Comparison of ENCODE assay signal across 22 cellular contexts in the genomic region with DNA sequence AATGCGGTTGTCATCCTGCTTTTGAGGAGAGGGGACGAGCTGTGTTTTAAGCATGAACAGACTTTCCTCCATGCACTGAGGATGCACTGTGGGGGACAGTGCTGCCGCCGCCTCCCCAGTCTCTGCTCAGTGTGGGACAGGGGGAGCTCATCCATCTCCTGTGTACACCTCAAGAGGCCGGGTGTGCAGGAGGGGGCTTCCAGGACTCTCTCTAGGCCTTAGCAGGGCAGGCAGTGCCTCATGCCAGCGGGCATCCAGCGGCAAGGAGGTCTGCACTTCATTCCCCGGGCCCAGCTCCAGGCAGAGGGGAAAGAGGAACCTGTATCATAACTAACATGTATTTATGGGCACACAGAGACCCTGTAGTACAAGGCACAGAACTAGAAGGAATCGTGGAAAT.
"Had no signal": no experiment of that assay in that cellular context is flagged by ENCODE, and none has a peak within 500 bp of the region (broad histone marks: within the 10 kb centered on the region; RNA-seq: fewer than 3 reads in every experiment).

No MANE protein-coding gene starts in this region.

- H3K27ac ChIP-seq: colonic mucosa, heart right ventricle, left ventricle myocardium inferior, upper lobe of left lung had no signal

- ATAC-seq: natural killer cell, T-cell, WTC11 had no signal

- H3K4me3 ChIP-seq: colonic mucosa, heart right ventricle, left ventricle myocardium inferior, skin epidermis, upper lobe of left lung had no signal

- H3K36me3 ChIP-seq: colonic mucosa, heart right ventricle, left ventricle myocardium inferior, upper lobe of left lung had no signal

- DNase-seq: activated CD4-positive, alpha-beta memory T cell treated with anti-CD3 and anti-CD28 coated beads for 36 hours; activated CD4-positive, alpha-beta T cell treated with anti-CD3 and anti-CD28 coated beads for 4 hours; activated gamma-delta T cell treated with Interleukin-2 at 50 U/mL for 16 hours; activated T-cell treated with anti-CD3 and anti-CD28 coated beads for 4 hours; central memory CD4-positive, alpha-beta T cell; colonic mucosa; heart right ventricle; kidney glomerular epithelial cell; left ventricle myocardium inferior; mammary epithelial cell; natural killer cell; stimulated activated CD4-positive, alpha-beta T cell treated with anti-CD3 and anti-CD28 coated beads, Interleukin-15, amount 100 ng/mL, for 24 hours; stimulated activated CD4-positive, alpha-beta T cell treated with anti-CD3 and anti-CD28 coated beads, Interleukin-2, amount 100 ng/mL, for 48 hours; T-cell; upper lobe of left lung had no signal

- H3K9me3 ChIP-seq: colonic mucosa, heart right ventricle, left ventricle myocardium inferior, upper lobe of left lung had no signal

- H3K27ac Mint-ChIP-seq: activated CD4-positive, alpha-beta memory T cell treated with anti-CD3 and anti-CD28 coated beads for 36 hours; activated naive CD8-positive, alpha-beta T cell; activated T-helper 1 cell treated with anti-CD3 and anti-CD28 coated beads, Interleukin-12 subunit alpha, Interleukin-12 subunit beta, Interleukin-2, Interleukin-4 antibody, amounts not matched to agents 30 ng/mL and 10 ng/mL and 1 ng/mL, durations not matched to agents 14 hours and 24 hours and 36 hours; natural killer cell; progenitor cell of endocrine pancreas; stimulated activated naive CD8-positive, alpha-beta T cell treated with anti-CD3 and anti-CD28 coated beads, Interleukin-15, Interleukin-2, amounts not matched to agents 100 ng/mL and 50 ng/mL, for 24 hours; T-cell; WTC11 had no signal

- H3K4me3 Mint-ChIP-seq: activated CD4-positive, alpha-beta memory T cell treated with anti-CD3 and anti-CD28 coated beads for 36 hours; activated naive CD8-positive, alpha-beta T cell; activated T-helper 1 cell treated with anti-CD3 and anti-CD28 coated beads, Interleukin-12 subunit alpha, Interleukin-12 subunit beta, Interleukin-2, Interleukin-4 antibody, amounts not matched to agents 30 ng/mL and 10 ng/mL and 1 ng/mL, durations not matched to agents 14 hours and 24 hours and 36 hours; brain; natural killer cell; stimulated activated naive CD8-positive, alpha-beta T cell treated with anti-CD3 and anti-CD28 coated beads, Interleukin-15, Interleukin-2, amounts not matched to agents 100 ng/mL and 50 ng/mL, for 24 hours; T-cell; WTC11 had no signal

- H3K27me3 ChIP-seq: colonic mucosa, heart right ventricle, upper lobe of left lung had no signal

- H3K4me1 Mint-ChIP-seq: natural killer cell, T-cell had no signal

- H3K36me3 Mint-ChIP-seq: activated CD4-positive, alpha-beta memory T cell treated with anti-CD3 and anti-CD28 coated beads for 36 hours; activated naive CD8-positive, alpha-beta T cell; natural killer cell; T-cell; WTC11 had no signal

- H3K27me3 Mint-ChIP-seq: brain, progenitor cell of endocrine pancreas had no signal

- H3K9me3 Mint-ChIP-seq: activated CD4-positive, alpha-beta memory T cell treated with anti-CD3 and anti-CD28 coated beads for 36 hours; activated T-helper 1 cell treated with anti-CD3 and anti-CD28 coated beads, Interleukin-12 subunit alpha, Interleukin-12 subunit beta, Interleukin-2, Interleukin-4 antibody, amounts not matched to agents 30 ng/mL and 10 ng/mL and 1 ng/mL, durations not matched to agents 14 hours and 24 hours and 36 hours; brain; natural killer cell; stimulated activated naive CD8-positive, alpha-beta T cell treated with anti-CD3 and anti-CD28 coated beads, Interleukin-15, Interleukin-2, amounts not matched to agents 100 ng/mL and 50 ng/mL, for 24 hours; T-cell; WTC11 had no signal

- H3K4me1 ChIP-seq: colonic mucosa had no signal
